ENCODE assay signal across 15 cellular contexts in genomic region chrX:66014560-66014959, GRCh38. TPM values are rescaled to one million over a fixed set of nuclear protein-coding genes. Genes with fewer than 3 reads are reported as not detected.
A peak's percentile ranks its signal among the peaks of the same experiment; 100 is the strongest.
DNase-seq lines count a peak whose midpoint lies in the region; ATAC-seq and TF ChIP-seq lines count a peak whose summit lies in the region.
"Had no signal": no experiment of that assay in that cellular context is flagged by ENCODE, and none has a peak within 500 bp of the region (broad histone marks: within the 10 kb centered on the region; RNA-seq: fewer than 3 reads in every experiment).

No MANE protein-coding gene starts in this region.

- no peaks in the 10 kb centered on the region for H3K36me3 Mint-ChIP-seq in endothelial cell (ENCODE audit: low read depth, unreplicated experiment)

- peaks cover 15% of the 10 kb centered on the region; the same call in 1 of the 2 replicates for H3K27me3 ChIP-seq in BLaER1
- H3K27me3 ChIP-seq in DOHH2 (ENCODE audit: control insufficient read depth, low read length), result no peaks in the 10 kb centered on the region
- no peaks in the 10 kb centered on the region for H3K27me3 ChIP-seq in Peyer's patch

- TF ChIP-seq POLR2A in Peyer's patch (IDR thresholded peaks at IDR 0.05) (no peak), GM18505 (IDR thresholded peaks at IDR 0.05; ENCODE audit: borderline replicate concordance, extremely low read depth, insufficient read depth, insufficient read length) (no peak)

- TF ChIP-seq CTCF in DOHH2 (IDR thresholded peaks at IDR 0.05; ENCODE audit: low read depth, low read length, poor library complexity, severe bottlenecking), result no peak
- no peak for TF ChIP-seq CTCF in Peyer's patch (IDR thresholded peaks at IDR 0.05)
- TF ChIP-seq CTCF in endothelial cell (IDR thresholded peaks at IDR 0.05; ENCODE audit: unreplicated experiment), result no peak

- H3K4me2 ChIP-seq in BLaER1 (peak overlapping the region; percentile 85), DOHH2 (ENCODE audit: low read length) (peak overlapping the region; percentile 86)
- H3K4me2 ChIP-seq: smooth muscle cell had no signal

- ATAC-seq in GM18505 (IDR thresholded peaks at IDR 0.05; ENCODE audit: unreplicated experiment) (no peak), HG03460 (IDR thresholded peaks at IDR 0.05; ENCODE audit: unreplicated experiment) (no peak)

- H3K36me3 ChIP-seq in BLaER1 (no peaks in the 10 kb centered on the region), DOHH2 (ENCODE audit: control insufficient read depth, low read length) (no peaks in the 10 kb centered on the region; the same call in 1 of the 2 replicates), Peyer's patch (no peaks in the 10 kb centered on the region)

- DNase-seq in Peyer's patch (no peak), endothelial cell (ENCODE audit: low spot score) (no peak), middle frontal gyrus (ENCODE audit: extremely low spot score, low spot score) (no peak), SKM-1 treated with dmso at 0.1 percent for 144 hours (lab: John Stamatoyannopoulos, UW; ENCODE audit: unreplicated experiment) (no peak)
- DNase-seq: dorsolateral prefrontal cortex, GOT3, left ventricle myocardium superior, NCI-H1436 had no signal

- no peaks in the 10 kb centered on the region for H3K27me3 Mint-ChIP-seq in endothelial cell (ENCODE audit: unreplicated experiment)
- H3K27me3 Mint-ChIP-seq: progenitor cell of endocrine pancreas had no signal

- no peaks in the 10 kb centered on the region for H3K79me2 ChIP-seq in DOHH2 (ENCODE audit: control insufficient read depth, low read length)

- no peaks in the 10 kb centered on the region for H3K9me2 ChIP-seq in DOHH2 (replicated peaks; ENCODE audit: control insufficient read depth, low read length)

- no peak overlapping the region for H3K4me3 Mint-ChIP-seq in endothelial cell (ENCODE audit: unreplicated experiment)

- no peaks in the 10 kb centered on the region for H3K9me3 Mint-ChIP-seq in endothelial cell (ENCODE audit: unreplicated experiment)

- H3K4me1 ChIP-seq in BLaER1 (peaks cover 75% of the 10 kb centered on the region), DOHH2 (ENCODE audit: control insufficient read depth, low read length) (peaks cover 80% of the 10 kb centered on the region), Peyer's patch (peaks cover 0 to 3% (median 0%) of the 10 kb centered on the region in 4 donors)

- peak overlapping the region; percentile 76 for H3K27ac Mint-ChIP-seq in endothelial cell (ENCODE audit: unreplicated experiment)
- H3K27ac Mint-ChIP-seq: progenitor cell of endocrine pancreas had no signal

- H3K4me1 Mint-ChIP-seq in endothelial cell (ENCODE audit: unreplicated experiment), result peaks cover 15% of the 10 kb centered on the region

- H3K4me3 ChIP-seq in BLaER1, result no peak overlapping the region
- peak overlapping the region; percentile 67 for H3K4me3 ChIP-seq in DOHH2 (ENCODE audit: low read length)
- no peak overlapping the region for H3K4me3 ChIP-seq in Peyer's patch
- H3K4me3 ChIP-seq: smooth muscle cell had no signal

- H3K9me3 ChIP-seq in BLaER1 (no peaks in the 10 kb centered on the region), DOHH2 (ENCODE audit: control insufficient read depth, insufficient read depth, low read length) (no peaks in the 10 kb centered on the region), Peyer's patch (no peaks in the 10 kb centered on the region)

- H3F3A ChIP-seq in DOHH2 (ENCODE audit: control insufficient read depth, insufficient read depth), result peaks cover 18% of the 10 kb centered on the region

- H4K20me1 ChIP-seq in BLaER1 (no peaks in the 10 kb centered on the region), DOHH2 (ENCODE audit: control insufficient read depth, insufficient read depth, low read depth, low read length) (no peaks in the 10 kb centered on the region)

- H3K9ac ChIP-seq in BLaER1, result peak overlapping the region; percentile 56

- H3K27ac ChIP-seq in BLaER1, result peak overlapping the region; percentile 87
- H3K27ac ChIP-seq in DOHH2 (ENCODE audit: low read depth, low read length), result peak overlapping the region; percentile 88
- H3K27ac ChIP-seq in Peyer's patch, result peak overlapping the region in 3 of 4 donors; percentile 22 to 72 (median 49)

RNA-seq across cellular contexts. Expression of gene VSIG4, which starts 25.3 kb away (rescaled TPM):
- total RNA-seq in Peyer's patch (10 to 100 TPM; 15.1 to 51.1 (median 31.3) TPM), endothelial cell (ENCODE audit: unreplicated experiment) (not detected)
- total RNA-seq: myocyte, progenitor cell of endocrine pancreas, smooth muscle cell had no signal

Comparison
In these comparisons a context has a peak if more than half of its experiments do, and no peak if none do; other contexts are left out.
1. RNA of gene VSIG4, which starts 25.3 kb away (total RNA-seq): 15.1 to 51.1 TPM in Peyer's patch; not detected in endothelial cell (single experiment); every median in the first group is over 10 times any median in the second.
2. Peak in every context shown above with its lines, with median percentiles within 50 percentile points of each other: H3K27ac ChIP-seq.